ENCODE assay signal across 14 cellular contexts in genomic region chr5:81904861-81905260, GRCh38.
"Had no signal": no experiment of that assay in that cellular context is flagged by ENCODE, and none has a peak within 500 bp of the region (broad histone marks: within the 10 kb centered on the region; RNA-seq: fewer than 3 reads in every experiment).

No MANE protein-coding gene starts in this region.

- H3K27me3 ChIP-seq: transverse colon had no signal

- DNase-seq: activated CD4-positive, alpha-beta T cell treated with anti-CD3 and anti-CD28 coated beads, Interleukin-2, amount 50 U/mL, for 1 hour; activated CD8-positive, alpha-beta memory T cell treated with anti-CD3 and anti-CD28 coated beads for 24 hours; activated naive CD4-positive, alpha-beta T cell; activated naive CD8-positive, alpha-beta T cell treated with anti-CD3 and anti-CD28 coated beads, Interleukin-2, amount 10 ng/mL, durations not matched to agents 7 days and 5 days; cerebellar nuclear complex; mucosa of descending colon; naive thymus-derived CD4-positive, alpha-beta T cell; posterior cingulate gyrus; stimulated activated CD4-positive, alpha-beta T cell treated with anti-CD3 and anti-CD28 coated beads, Interleukin-4, amount 100 ng/mL, for 24 hours; stimulated activated naive CD4-positive, alpha-beta T cell treated with Interleukin-2 at 50 U/mL for 16 hours; T-cell; T-helper 9 cell; transverse colon had no signal

- H3K4me3 Mint-ChIP-seq: activated naive CD8-positive, alpha-beta T cell treated with anti-CD3 and anti-CD28 coated beads, Interleukin-2, amount 10 ng/mL, durations not matched to agents 7 days and 5 days; activated T-helper 1 cell treated with anti-CD3 and anti-CD28 coated beads, Interleukin-12 subunit alpha, Interleukin-12 subunit beta, Interleukin-2, Interleukin-4 antibody, amounts not matched to agents 30 ng/mL and 10 ng/mL and 1 ng/mL, durations not matched to agents 14 hours and 24 hours and 36 hours; naive thymus-derived CD4-positive, alpha-beta T cell; T-cell had no signal

- H3K4me1 ChIP-seq: transverse colon had no signal

- H3K27ac ChIP-seq: transverse colon had no signal

- H3K9me3 ChIP-seq: mucosa of descending colon, transverse colon had no signal

- H3K27me3 Mint-ChIP-seq: activated naive CD8-positive, alpha-beta T cell treated with anti-CD3 and anti-CD28 coated beads, Interleukin-2, amount 10 ng/mL, durations not matched to agents 7 days and 5 days; naive thymus-derived CD4-positive, alpha-beta T cell; T-cell had no signal

- H3K4me3 ChIP-seq: mucosa of descending colon, transverse colon had no signal

- H3K27ac Mint-ChIP-seq: activated naive CD8-positive, alpha-beta T cell treated with anti-CD3 and anti-CD28 coated beads, Interleukin-2, amount 10 ng/mL, durations not matched to agents 7 days and 5 days; activated T-helper 1 cell treated with anti-CD3 and anti-CD28 coated beads, Interleukin-12 subunit alpha, Interleukin-12 subunit beta, Interleukin-2, Interleukin-4 antibody, amounts not matched to agents 30 ng/mL and 10 ng/mL and 1 ng/mL, durations not matched to agents 14 hours and 24 hours and 36 hours; naive thymus-derived CD4-positive, alpha-beta T cell; T-cell had no signal

- H3K9me3 Mint-ChIP-seq: activated T-helper 1 cell treated with anti-CD3 and anti-CD28 coated beads, Interleukin-12 subunit alpha, Interleukin-12 subunit beta, Interleukin-2, Interleukin-4 antibody, amounts not matched to agents 30 ng/mL and 10 ng/mL and 1 ng/mL, durations not matched to agents 14 hours and 24 hours and 36 hours had no signal

- H3K4me1 Mint-ChIP-seq: activated naive CD8-positive, alpha-beta T cell treated with anti-CD3 and anti-CD28 coated beads, Interleukin-2, amount 10 ng/mL, durations not matched to agents 7 days and 5 days; naive thymus-derived CD4-positive, alpha-beta T cell; T-cell had no signal

- H3K36me3 ChIP-seq: transverse colon had no signal
